In genomic region chr11:70359806-70360205, GRCh38 we compare ENCODE assay signal across 25 cellular contexts.
"Had no signal": no experiment of that assay in that cellular context is flagged by ENCODE, and none has a peak within 500 bp of the region (broad histone marks: within the 10 kb centered on the region; RNA-seq: fewer than 3 reads in every experiment).

No MANE protein-coding gene starts in this region.

- H3K27ac Mint-ChIP-seq: mesothelial cell of epicardium, naive B cell had no signal

- H3K27me3 Mint-ChIP-seq: naive B cell had no signal

- ATAC-seq: esophagus mucosa, gastrocnemius medialis, left colon, left lobe of liver, left ventricle myocardium superior, lower lobe of right lung, mucosa of descending colon had no signal

- H3K4me3 Mint-ChIP-seq: mesothelial cell of epicardium had no signal

- H3K27me3 ChIP-seq: dorsolateral prefrontal cortex, esophagus squamous epithelium, gastrocnemius medialis, heart right ventricle had no signal

- H3K9me3 Mint-ChIP-seq: mesothelial cell of epicardium, naive B cell had no signal

- H3K9me3 ChIP-seq: esophagus squamous epithelium, gastrocnemius medialis, heart right ventricle, lower lobe of right lung, mucosa of descending colon had no signal

- DNase-seq: dermis blood vessel endothelial cell; dorsolateral prefrontal cortex; effector CD4-positive, alpha-beta T cell; erythroblast; esophagus squamous epithelium; foreskin fibroblast; foreskin melanocyte; gastrocnemius medialis; glutamatergic neuron; heart right ventricle; hippocampal formation; islet precursor cell; kidney; kidney glomerular epithelial cell; left colon; left ventricle myocardium superior; lower lobe of right lung; mesenchymal stem cell; mucosa of descending colon; naive B cell had no signal

- H3K4me1 Mint-ChIP-seq: mesothelial cell of epicardium had no signal

- H3K4me1 ChIP-seq: esophagus squamous epithelium, gastrocnemius medialis had no signal

- H3K27ac ChIP-seq: coronary artery, dorsolateral prefrontal cortex, epithelial cell of prostate, esophagus squamous epithelium, gastrocnemius medialis, lower lobe of right lung had no signal

- H3K4me3 ChIP-seq: coronary artery, dorsolateral prefrontal cortex, esophagus squamous epithelium, gastrocnemius medialis, heart right ventricle, lower lobe of right lung, mucosa of descending colon had no signal
